20 cellular contexts compared by ENCODE assay signal in the genomic region with DNA sequence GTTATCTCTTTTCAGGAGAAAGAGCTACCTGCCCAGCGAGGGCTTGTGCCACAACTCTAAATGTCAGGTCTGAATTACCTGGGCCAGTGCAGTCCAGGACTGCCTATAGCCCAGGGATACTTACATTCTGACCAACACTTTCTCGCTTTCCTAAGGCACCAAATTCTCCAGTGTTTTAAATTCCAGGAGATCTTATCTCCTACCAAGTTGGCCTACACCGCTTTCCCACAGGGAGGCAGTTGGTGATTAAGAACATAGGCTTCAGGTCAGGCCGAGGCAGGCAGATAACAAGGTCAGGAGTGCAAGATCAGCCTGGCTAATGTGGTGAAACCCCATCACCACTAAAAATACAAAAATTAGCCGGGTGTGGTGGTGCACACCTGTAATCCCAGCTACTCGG. TPM values are rescaled to one million over a fixed set of nuclear protein-coding genes. Genes with fewer than 3 reads are reported as not detected.
A peak's percentile ranks its signal among the peaks of the same experiment; 100 is the strongest.
DNase-seq lines count a peak whose midpoint lies in the region; ATAC-seq, FAIRE-seq and TF ChIP-seq lines count a peak whose summit lies in the region.
"Had no signal": no experiment of that assay in that cellular context is flagged by ENCODE, and none has a peak within 500 bp of the region (broad histone marks: within the 10 kb centered on the region; RNA-seq: fewer than 3 reads in every experiment).

No MANE protein-coding gene starts in this region.

- H4K5ac ChIP-seq in mesendoderm (ENCODE audit: low read length) = no peak overlapping the region

- WGBS in mesendoderm (ENCODE audit: extremely low coverage, insufficient coverage, low lambda C conversion rate) = no CpG with 5 or more reads among the region's 6 CpGs
- WGBS in endodermal cell (ENCODE audit: insufficient coverage in 1 of 2, insufficient read length in 1 of 2), 2 experiments = 91 to 100% methylated on average over 2 to 6 of the region's 6 CpGs

- H3K4me3 ChIP-seq in mesendoderm (ENCODE audit: low read length) = no peak overlapping the region
- no peak overlapping the region for H3K4me3 ChIP-seq in endodermal cell (ENCODE audit: low read length)
- no peak overlapping the region for H3K4me3 ChIP-seq in CD8-positive, alpha-beta T cell (ENCODE audit: low read depth, low read length)
- H3K4me3 ChIP-seq: A549, GM23338 had no signal

- H3K79me1 ChIP-seq in mesendoderm (ENCODE audit: low read length) = no peaks in the 10 kb centered on the region

- H3K4me1 Mint-ChIP-seq in endodermal cell = peaks cover 27% of the 10 kb centered on the region
- no peaks in the 10 kb centered on the region for H3K4me1 Mint-ChIP-seq in CD8-positive, alpha-beta T cell (ENCODE audit: low read depth)

- no peak overlapping the region for H2BK5ac ChIP-seq in mesendoderm (ENCODE audit: low read length)

- H3K9ac ChIP-seq in mesendoderm (ENCODE audit: low read length) (no peak overlapping the region), endodermal cell (ENCODE audit: extremely low read depth, low read length, poor library complexity, severe bottlenecking) (no peak overlapping the region)

- H3K56ac ChIP-seq in mesendoderm (ENCODE audit: low read length) = no peak overlapping the region

- H2BK120ac ChIP-seq in mesendoderm (ENCODE audit: low read depth, low read length) = no peak overlapping the region

- POLR2A ChIA-PET in CD8-positive, alpha-beta T cell (lab: Charles Lee) = no interaction called here

- H3K27me3 ChIP-seq in mesendoderm (ENCODE audit: insufficient read depth, low read length, poor library complexity) (no peaks in the 10 kb centered on the region), endodermal cell (ENCODE audit: control insufficient read depth, insufficient read depth, low read length, poor library complexity, severe bottlenecking) (no peaks in the 10 kb centered on the region)
- no peaks in the 10 kb centered on the region for H3K27me3 ChIP-seq in CD8-positive, alpha-beta T cell (ENCODE audit: insufficient read depth, low read length)

- peaks cover 34% of the 10 kb centered on the region for H3K36me3 Mint-ChIP-seq in endodermal cell (ENCODE audit: low read depth)
- H3K36me3 Mint-ChIP-seq in CD8-positive, alpha-beta T cell = no peaks in the 10 kb centered on the region

- DNase-seq in EH (ENCODE audit: low read depth) = peak; percentile 12
- DNase-seq in NCI-H226 = peak; percentile 91
- DNase-seq in mesendoderm = peak; percentile 70
- no peak for DNase-seq in endodermal cell
- DNase-seq in CD8-positive, alpha-beta T cell = no peak
- DNase-seq in HTR-8/SVneo (ENCODE audit: insufficient read length, low spot score) = no peak
- DNase-seq: AML-193; CD4-positive, alpha-beta T cell; DMS153; DMS79; EL; HFFc6; KG1 had no signal

- H3K27ac ChIP-seq in mesendoderm (ENCODE audit: low read depth, low read length) (no peak overlapping the region), endodermal cell (ENCODE audit: low read depth, low read length) (no peak overlapping the region)
- no peak overlapping the region for H3K27ac ChIP-seq in CD8-positive, alpha-beta T cell (ENCODE audit: low read depth, low read length)
- H3K27ac ChIP-seq: A549, C4-2B had no signal

- H3K79me2 ChIP-seq in mesendoderm (ENCODE audit: control insufficient read depth, insufficient read depth, low read length) = no peaks in the 10 kb centered on the region

- no peak overlapping the region for H2BK15ac ChIP-seq in mesendoderm (replicated peaks; ENCODE audit: low read depth)

- H3K9me3 ChIP-seq in endodermal cell (ENCODE audit: control insufficient read depth, low read length) = peaks cover 24% of the 10 kb centered on the region
- peaks cover 3% of the 10 kb centered on the region for H3K9me3 ChIP-seq in CD8-positive, alpha-beta T cell (ENCODE audit: low read length)

- no peak overlapping the region for H3K4me2 ChIP-seq in mesendoderm (ENCODE audit: low read length)
- H3K4me2 ChIP-seq: A549, GM23338 had no signal

- H2AK5ac ChIP-seq in mesendoderm (ENCODE audit: low read length) = no peak overlapping the region

- no peak overlapping the region for H4K8ac ChIP-seq in mesendoderm (ENCODE audit: low read depth, low read length)

- intact Hi-C loops in CD8-positive, alpha-beta T cell (cut with DNase I, micrococcal nuclease) = no loop called here

- H3K9me3 Mint-ChIP-seq in endodermal cell = peaks cover 29% of the 10 kb centered on the region
- H3K9me3 Mint-ChIP-seq in CD8-positive, alpha-beta T cell = no peaks in the 10 kb centered on the region
- H3K9me3 Mint-ChIP-seq: CD4-positive, alpha-beta T cell; HFFc6 had no signal

- no peak for FAIRE-seq in HTR-8/SVneo (lab: Jason Lieb, UNC)
- FAIRE-seq: A549, G401.6, GM12891 had no signal

- CTCF ChIA-PET in CD8-positive, alpha-beta T cell (lab: Charles Lee) = no interaction called here

- H3K4me3 Mint-ChIP-seq in endodermal cell = no peak overlapping the region
- H3K4me3 Mint-ChIP-seq in CD8-positive, alpha-beta T cell = no peak overlapping the region
- H3K4me3 Mint-ChIP-seq: CD4-positive, alpha-beta T cell; GM23338; HFFc6 had no signal

- TF ChIP-seq CTCF in endodermal cell (conservative IDR thresholded peaks at IDR 0.05) = no peak
- TF ChIP-seq CTCF in CD8-positive, alpha-beta T cell (IDR thresholded peaks at IDR 0.05) = no peak

- no peak overlapping the region for H3K4ac ChIP-seq in mesendoderm (ENCODE audit: low read depth, low read length)

- H3K4me1 ChIP-seq in mesendoderm (ENCODE audit: control insufficient read depth, low read depth, low read length) = peaks cover 8% of the 10 kb centered on the region
- H3K4me1 ChIP-seq in endodermal cell (ENCODE audit: control insufficient read depth, insufficient read depth, low read length) = peaks cover 14% of the 10 kb centered on the region
- H3K4me1 ChIP-seq in CD8-positive, alpha-beta T cell (ENCODE audit: insufficient read depth, low read length) = no peaks in the 10 kb centered on the region

- no peak overlapping the region for H3K27ac Mint-ChIP-seq in endodermal cell
- H3K27ac Mint-ChIP-seq in CD8-positive, alpha-beta T cell = no peak overlapping the region
- H3K27ac Mint-ChIP-seq: CD4-positive, alpha-beta T cell; GM23338; HFFc6 had no signal

- no peaks in the 10 kb centered on the region for H3K27me3 Mint-ChIP-seq in endodermal cell (ENCODE audit: insufficient read depth)
- no peaks in the 10 kb centered on the region for H3K27me3 Mint-ChIP-seq in CD8-positive, alpha-beta T cell (ENCODE audit: low read depth)
- H3K27me3 Mint-ChIP-seq: CD4-positive, alpha-beta T cell had no signal

- H3K23ac ChIP-seq in mesendoderm (ENCODE audit: low read length) = no peak overlapping the region

- ATAC-seq in GM21390 (IDR thresholded peaks at IDR 0.05; ENCODE audit: unreplicated experiment) = no peak
- ATAC-seq in CD8-positive, alpha-beta T cell = no peak
- ATAC-seq: A549, HCT116 had no signal

- H3K18ac ChIP-seq in mesendoderm (ENCODE audit: low read length) = no peak overlapping the region

- no peaks in the 10 kb centered on the region for H3K36me3 ChIP-seq in mesendoderm (ENCODE audit: control insufficient read depth, insufficient read depth, low read length)
- H3K36me3 ChIP-seq in endodermal cell (ENCODE audit: control insufficient read depth, insufficient read depth, low read length) = no peaks in the 10 kb centered on the region
- no peaks in the 10 kb centered on the region for H3K36me3 ChIP-seq in CD8-positive, alpha-beta T cell (ENCODE audit: insufficient read depth, low read length)

RNA-seq across cellular contexts. Expression of a gene that starts 41.1 kb away (rescaled TPM):
- polyA plus RNA-seq in mesendoderm (2013, experiment 1 of 2) = 20,930 TPM
- polyA plus RNA-seq in mesendoderm (2013, experiment 2 of 2) = 20,188 TPM
- total RNA-seq in endodermal cell = 1,000 to 10,000 TPM; 1,577 to 1,586 TPM
- 3,717 TPM for polyA plus RNA-seq in endodermal cell (2013, experiment 1 of 2)
- polyA plus RNA-seq in endodermal cell (2013, experiment 2 of 2) = 3,497 TPM
- total RNA-seq in CD8-positive, alpha-beta T cell = 1,000 to 10,000 TPM; 3,843 to 3,876 TPM

RNA-seq across cellular contexts. Expression of a gene that starts 53.7 kb away (rescaled TPM):
- polyA plus RNA-seq in mesendoderm (2013, experiment 1 of 2) = 33.2 TPM
- 32.8 TPM for polyA plus RNA-seq in mesendoderm (2013, experiment 2 of 2)
- 10 to 100 TPM; 20.4 to 22.9 TPM for total RNA-seq in endodermal cell
- polyA plus RNA-seq in endodermal cell (2013, experiment 1 of 2) = 22.7 TPM
- polyA plus RNA-seq in endodermal cell (2013, experiment 2 of 2) = 23.7 TPM
- total RNA-seq in CD8-positive, alpha-beta T cell = 1 to 10 TPM; 6.2 to 7.3 TPM

Comparison
In these comparisons a context has a peak if more than half of its experiments do, and no peak if none do; other contexts are left out.
1. DNase-seq: peak in EH (single experiment), NCI-H226 (single experiment) and mesendoderm (single experiment); none in endodermal cell (single experiment), CD8-positive, alpha-beta T cell (0 of 7) and HTR-8/SVneo (single experiment).